In the genomic region with DNA sequence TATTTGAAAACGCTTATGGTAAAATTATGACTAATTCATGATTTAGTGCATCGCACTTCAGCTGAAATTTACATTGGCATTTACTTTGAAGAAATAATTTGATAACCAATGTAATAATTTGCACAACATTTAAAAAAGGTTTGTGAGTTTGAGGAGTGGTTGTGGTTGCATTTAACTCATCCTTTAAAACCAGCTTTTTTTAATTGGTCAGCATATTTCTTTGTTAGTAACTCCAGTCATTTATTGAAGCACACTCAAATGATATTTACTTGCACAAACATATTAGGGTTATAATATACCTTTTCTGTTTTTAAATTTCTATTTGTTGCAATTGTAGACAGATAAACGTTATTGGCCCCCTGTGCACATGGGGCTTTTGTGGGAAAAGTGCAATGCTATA, we compare ENCODE assay signal across 22 cellular contexts.
"Had no signal": no experiment of that assay in that cellular context is flagged by ENCODE, and none has a peak within 500 bp of the region (broad histone marks: within the 10 kb centered on the region; RNA-seq: fewer than 3 reads in every experiment).

No MANE protein-coding gene starts in this region.

- H3K4me3 Mint-ChIP-seq: naive B cell, nephron progenitor cell had no signal

- DNase-seq: cortex of kidney; dorsolateral prefrontal cortex; effector CD8-positive, alpha-beta T cell; heart left ventricle; hippocampal formation; left colon; left ventricle myocardium superior; mesendoderm; naive B cell; nephron progenitor cell; right cardiac atrium; stimulated activated CD4-positive, alpha-beta T cell treated with anti-CD3 and anti-CD28 coated beads, Interleukin-15, amount 100 ng/mL, for 24 hours; stimulated activated CD4-positive, alpha-beta T cell treated with anti-CD3 and anti-CD28 coated beads, Interleukin-1b, Interleukin-23, amount 100 ng/mL, for 48 hours; stimulated activated CD4-positive, alpha-beta T cell treated with anti-CD3 and anti-CD28 coated beads, Interleukin-4, amount 100 ng/mL, for 24 hours; stimulated activated naive CD4-positive, alpha-beta T cell; stomach; substantia nigra; transverse colon had no signal

- H3K4me3 ChIP-seq: dorsolateral prefrontal cortex, heart left ventricle, stomach, thoracic aorta, transverse colon had no signal

- H3K9me3 Mint-ChIP-seq: naive B cell, nephron progenitor cell had no signal

- FAIRE-seq: frontal cortex, urothelium cell line had no signal

- H3K27ac Mint-ChIP-seq: naive B cell, nephron progenitor cell had no signal

- H3K36me3 ChIP-seq: heart left ventricle, stomach, thoracic aorta, transverse colon had no signal

- ATAC-seq: esophagus mucosa, left colon, left ventricle myocardium superior had no signal

- H3K4me1 Mint-ChIP-seq: nephron progenitor cell had no signal

- H3K27ac ChIP-seq: dorsolateral prefrontal cortex, heart left ventricle, stomach, thoracic aorta, transverse colon had no signal

- H3K4me1 ChIP-seq: heart left ventricle, stomach, transverse colon had no signal

- H3K36me3 Mint-ChIP-seq: naive B cell had no signal

- H3K9me3 ChIP-seq: stomach, thoracic aorta, transverse colon had no signal

- H3K27me3 ChIP-seq: dorsolateral prefrontal cortex, heart left ventricle, stomach, transverse colon had no signal
